In the genomic region with DNA sequence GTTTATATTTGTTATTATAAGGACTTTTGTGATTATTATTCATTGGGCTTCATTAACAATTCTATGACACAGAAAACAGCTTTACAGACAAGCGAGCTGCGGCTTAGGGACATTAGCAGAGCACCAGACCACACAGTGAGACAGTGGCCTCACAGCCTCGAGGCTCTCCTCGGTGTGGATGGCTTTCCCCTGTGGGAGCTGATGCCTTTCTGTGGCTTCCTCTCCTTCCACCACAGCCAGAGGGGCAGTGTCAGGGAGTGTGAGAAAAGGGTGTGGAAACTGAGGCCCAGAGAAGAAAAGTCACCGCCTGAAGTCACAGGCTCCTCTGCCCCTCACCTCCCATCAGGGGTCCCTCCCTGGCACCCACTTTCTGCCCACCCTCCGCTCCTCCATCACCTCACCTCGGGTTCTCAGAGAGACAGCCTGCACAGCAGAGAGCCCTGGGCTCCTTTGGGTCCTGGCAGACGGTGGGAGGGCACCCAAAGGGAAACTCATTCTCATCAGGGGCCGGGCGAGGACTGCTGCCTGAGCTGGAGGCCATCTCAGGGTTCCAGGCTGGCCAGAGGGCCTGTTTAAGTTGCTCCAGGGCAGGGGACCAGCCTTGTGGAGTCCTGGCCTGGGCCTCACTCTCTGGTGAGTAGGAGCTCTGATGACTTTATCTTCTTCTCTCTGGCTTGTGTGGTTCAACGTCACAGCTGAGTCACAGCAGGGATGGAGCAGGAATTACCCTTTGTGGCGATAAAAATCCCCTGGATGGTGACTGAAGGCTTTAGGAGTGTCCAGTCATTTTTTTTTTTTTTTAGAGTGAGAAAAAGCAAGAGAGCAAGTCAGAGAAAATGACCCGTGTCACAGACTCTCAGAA, we compare ENCODE assay signal across 7 cellular contexts. TPM values are rescaled to one million over a fixed set of nuclear protein-coding genes. Genes with fewer than 3 reads are reported as not detected.
DNase-seq lines count a peak whose midpoint lies in the region; ATAC-seq, FAIRE-seq and TF ChIP-seq lines count a peak whose summit lies in the region.

No MANE protein-coding gene starts in this region.

- peaks cover 77% of the 10 kb centered on the region for H3K4me1 Mint-ChIP-seq in activated CD4-positive, alpha-beta T cell treated with anti-CD3 and anti-CD28 coated beads, Interleukin-2, amount 10 ng/mL, durations not matched to agents 24 days and 14 days

- peak overlapping the region in 1 of 2 experiments; percentile 7; a peak in 2 of 4 replicates for H3K4me2 ChIP-seq in H1 (ENCODE audit: insufficient read depth in 1 of 2, low read depth in 2 of 2, low read length in 2 of 2)

- no peak overlapping the region; the same call in 1 of the 2 replicates for H4K8ac ChIP-seq in H1 (ENCODE audit: extremely low read depth, insufficient read depth, low read length)

- H4K5ac ChIP-seq in H1 (ENCODE audit: insufficient read length, low read depth, low read length) = peak overlapping the region; percentile 10

- no peak overlapping the region for H3K56ac ChIP-seq in H1 (replicated peaks; ENCODE audit: insufficient read length, low read depth, low read length)

- 70% methylated on average over 13 of the region's 13 CpGs; no CpG with 5 or more reads in 1 of the 2 experiments for WGBS in H1 (ENCODE audit: extremely low coverage in 1 of 2, insufficient coverage in 1 of 2, insufficient read length in 1 of 2, insufficient replicate concordance in 2 of 2, low coverage in 1 of 2, low lambda C conversion rate in 2 of 2, missing lambda C conversion rate in 1 of 2), 2 experiments
- WGBS in sigmoid colon, 2 donors = 64 to 73% methylated on average over 13 of the region's 13 CpGs

- H3K36me3 ChIP-seq in H1 (ENCODE audit: control insufficient read depth in 2 of 4, insufficient read depth in 4 of 4, low read length in 3 of 4) (no peaks in the 10 kb centered on the region; a peak in 1 of 8 replicates), sigmoid colon (no peaks in the 10 kb centered on the region)

- H3K9me3 Mint-ChIP-seq in activated CD4-positive, alpha-beta T cell treated with anti-CD3 and anti-CD28 coated beads, Interleukin-2, amount 10 ng/mL, durations not matched to agents 24 days and 14 days = no peaks in the 10 kb centered on the region

- H3K27ac ChIP-seq in H1 (ENCODE audit: low read depth, low read length) = no peak overlapping the region
- H3K27ac ChIP-seq in sigmoid colon = peak overlapping the region; percentile 18 to 95 (median 30)

- no peak for TF ChIP-seq EP300 in H1 (IDR thresholded peaks at IDR 0.05; ENCODE audit: borderline replicate concordance in 1 of 2, low read depth in 2 of 2, low read length in 2 of 2)
- TF ChIP-seq EP300 in sigmoid colon (IDR thresholded peaks at IDR 0.05) = no peak

- H2BK12ac ChIP-seq in H1 (ENCODE audit: low read depth, low read length) = peak overlapping the region; percentile 70; the same call in 1 of the 2 replicates

- peaks cover 53% of the 10 kb centered on the region for H3K36me3 Mint-ChIP-seq in activated CD4-positive, alpha-beta T cell treated with anti-CD3 and anti-CD28 coated beads, Interleukin-2, amount 10 ng/mL, durations not matched to agents 24 days and 14 days (ENCODE audit: low read depth)

- no peak overlapping the region for H2BK5ac ChIP-seq in H1 (ENCODE audit: low read depth, low read length)

- no peak for FAIRE-seq in H1 (lab: Jason Lieb, UNC)

- H3K27ac Mint-ChIP-seq in activated CD4-positive, alpha-beta T cell treated with anti-CD3 and anti-CD28 coated beads, Interleukin-2, amount 10 ng/mL, durations not matched to agents 24 days and 14 days = peak overlapping the region; percentile 96

- no peaks in the 10 kb centered on the region for H4K20me1 ChIP-seq in H1 (replicated peaks in 1 of 2; ENCODE audit: control insufficient read depth in 1 of 2, insufficient read depth in 2 of 2, low read length in 2 of 2)

- POLR2A ChIA-PET in H1 (lab: Charles Lee; ENCODE audit: partially characterized antibody) = interaction anchor here (1.0 to 2.0 kb wide), 3 partner anchors 8 to 13 kb away, joined by 3 to 7 read pairs (median 3); no protein-coding TSS in a partner anchor

- H3K4me3 Mint-ChIP-seq in activated CD4-positive, alpha-beta T cell treated with anti-CD3 and anti-CD28 coated beads, Interleukin-2, amount 10 ng/mL, durations not matched to agents 24 days and 14 days = peak overlapping the region; percentile 93

- H3K4me3 ChIP-seq in H1 (ENCODE audit: extremely low read depth in 1 of 4, insufficient read depth in 2 of 4, low read depth in 3 of 4, low read length in 4 of 4) (no peak overlapping the region), sigmoid colon (no peak overlapping the region)

- peak; percentile 92 for DNase-seq in activated CD4-positive, alpha-beta T cell treated with anti-CD3 and anti-CD28 coated beads, Interleukin-2, amount 10 ng/mL, durations not matched to agents 24 days and 14 days
- no peak for DNase-seq in H1 (ENCODE audit: low read depth in 1 of 2, low spot score in 2 of 2)
- DNase-seq in sigmoid colon = peak; percentile 57
- DNase-seq in NCI-H2171 (lab: John Stamatoyannopoulos, UW) = no peak
- DNase-seq in NCI-H2029 (lab: John Stamatoyannopoulos, UW) = no peak

- no peaks in the 10 kb centered on the region for H3K79me2 ChIP-seq in H1 (ENCODE audit: control insufficient read depth in 1 of 2, insufficient read depth in 2 of 2, low read length in 2 of 2)

- TF ChIP-seq RAD21 in H1 (IDR thresholded peaks at IDR 0.05 in 1 of 2, conservative IDR thresholded peaks at IDR 0.05 in 1 of 2; ENCODE audit: low read depth in 2 of 2, low read length in 2 of 2) = no peak

- peak overlapping the region; percentile 57 for H4K91ac ChIP-seq in H1 (replicated peaks; ENCODE audit: insufficient read length, low read length)

- H3K4ac ChIP-seq in H1 (replicated peaks; ENCODE audit: insufficient read length, low read depth, low read length) = no peak overlapping the region

- TF ChIP-seq POLR2A in GM19099 (IDR thresholded peaks at IDR 0.05; ENCODE audit: extremely low read depth, insufficient read length, low read depth) (peak; percentile 98), H1 (IDR thresholded peaks at IDR 0.05; ENCODE audit: control extremely low read depth in 1 of 2, low read depth in 2 of 2, low read length in 2 of 2) (no peak), sigmoid colon (IDR thresholded peaks at IDR 0.05) (no peak)

- no peak overlapping the region; a peak in 1 of 7 replicates for H3K9ac ChIP-seq in H1 (replicated peaks in 1 of 4; ENCODE audit: extremely low read depth in 1 of 4, low read depth in 3 of 4, low read length in 3 of 4)

- H3K23me2 ChIP-seq in H1 (ENCODE audit: low read depth, low read length) = peaks cover 3% of the 10 kb centered on the region; the same call in 1 of the 2 replicates

- no peak overlapping the region for H3K23ac ChIP-seq in H1 (ENCODE audit: insufficient read length)

- peak overlapping the region; percentile 66 for H3K18ac ChIP-seq in H1 (ENCODE audit: extremely low read depth, low read length)

- peak overlapping the region; percentile 1; the same call in 1 of the 2 replicates for H2BK20ac ChIP-seq in H1 (ENCODE audit: low read length)

- no peaks in the 10 kb centered on the region for H3K27me3 Mint-ChIP-seq in activated CD4-positive, alpha-beta T cell treated with anti-CD3 and anti-CD28 coated beads, Interleukin-2, amount 10 ng/mL, durations not matched to agents 24 days and 14 days

- H3K4me1 ChIP-seq in H1 (replicated peaks in 1 of 4; ENCODE audit: control insufficient read depth in 3 of 4, insufficient read depth in 4 of 4, low read length in 3 of 4) (peaks cover 0 to 23% (median 14%) of the 10 kb centered on the region in 4 experiments; a peak in 6 of 7 replicates), sigmoid colon (peaks cover 0 to 23% (median 8%) of the 10 kb centered on the region in 4 donors)

- TF ChIP-seq CTCF in H1 (IDR thresholded peaks at IDR 0.05; ENCODE audit: control extremely low read depth in 1 of 3, insufficient read depth in 1 of 3, low read depth in 1 of 3, low read length in 3 of 3) = no peak
- TF ChIP-seq CTCF in sigmoid colon (IDR thresholded peaks at IDR 0.05) = no peak

- H3K27me3 ChIP-seq in H1 (replicated peaks in 1 of 4; ENCODE audit: control insufficient read depth in 3 of 4, extremely low read depth in 1 of 4, insufficient read depth in 3 of 4, low read length in 3 of 4) (peaks cover 0 to 6% (median 2%) of the 10 kb centered on the region in 4 experiments; a peak in 1 of 7 replicates), sigmoid colon (no peaks in the 10 kb centered on the region)

- no peaks in the 10 kb centered on the region for H3K79me1 ChIP-seq in H1 (ENCODE audit: low read depth, low read length)

- intact Hi-C loops in activated CD4-positive, alpha-beta T cell treated with anti-CD3 and anti-CD28 coated beads, Interleukin-2, amount 10 ng/mL, durations not matched to agents 24 days and 14 days (cut with micrococcal nuclease) = loop anchor here (1.0 to 2.0 kb wide), 10 partner anchors 9 to 275 kb away; partner anchors contain the start of genes CNTRL and RAB14
- intact Hi-C loops in sigmoid colon (cut with DNase I) = no loop called here

- H2AK5ac ChIP-seq in H1 (ENCODE audit: low read depth, low read length) = no peak overlapping the region

- H2BK15ac ChIP-seq in H1 (ENCODE audit: low read length) = no peak overlapping the region

- no peaks in the 10 kb centered on the region for H3K9me3 ChIP-seq in H1 (ENCODE audit: insufficient read depth in 2 of 2, low read depth in 1 of 2, low read length in 1 of 2)
- H3K9me3 ChIP-seq in sigmoid colon = no peaks in the 10 kb centered on the region

- CTCF ChIA-PET in H1 (lab: Charles Lee; ENCODE audit: partially characterized antibody) = interaction anchor here (0.6 to 3.4 kb wide), 7 partner anchors 9 to 170 kb away, joined by 3 to 16 read pairs (median 4); no protein-coding TSS in a partner anchor

- no peak overlapping the region for H3K14ac ChIP-seq in H1 (ENCODE audit: insufficient read length)

- ATAC-seq in HG03354 (IDR thresholded peaks at IDR 0.05; ENCODE audit: poor library complexity, severe bottlenecking, unreplicated experiment) = peak; percentile 44

- H2AFZ ChIP-seq in H1 (ENCODE audit: low read length) = no peak overlapping the region

- no peak overlapping the region for H2BK120ac ChIP-seq in H1 (replicated peaks; ENCODE audit: low read depth, low read length)

RNA-seq across cellular contexts. Expression of gene TRAF1, which starts 0.8 kb away (rescaled TPM):
- total RNA-seq in activated CD4-positive, alpha-beta T cell treated with anti-CD3 and anti-CD28 coated beads, Interleukin-2, amount 10 ng/mL, durations not matched to agents 24 days and 14 days = 164 and 166 TPM in 2 replicates
- 1.5 and 1.6 TPM in 2 replicates for total RNA-seq in H1 (2021; fragmentation: NEBNext Ultra II Directional; extraction: Animal tissue kit (Norgen Biotek cat#: 25700))
- polyA plus RNA-seq in H1 (2011; rRNA removed) = 3.1 and 3.2 TPM in 2 replicates
- 4.9 TPM for polyA plus RNA-seq in H1 (2011; cell fraction: cytosol; rRNA removed)
- polyA plus RNA-seq in H1 (2011; cell fraction: nucleus; rRNA removed) = 7.4 TPM
- polyA plus RNA-seq in H1 (2012, experiment 1 of 2) = 1.8 to 3.0 TPM (median 2.2 TPM) in 4 replicates
- 0.80 TPM for polyA plus RNA-seq in H1 (2012, experiment 2 of 2)
- polyA plus RNA-seq in H1 (2013, experiment 1 of 2) = 1.2 TPM
- 1.1 TPM for polyA plus RNA-seq in H1 (2013, experiment 2 of 2)
- polyA minus RNA-seq in H1 (2011; rRNA and poly(A)+ RNA removed) = 4.5 and 4.6 TPM in 2 replicates
- 1.6 TPM for polyA minus RNA-seq in H1 (2011; cell fraction: cytosol; rRNA and poly(A)+ RNA removed)
- 6.9 TPM for polyA minus RNA-seq in H1 (2011; cell fraction: nucleus; rRNA and poly(A)+ RNA removed)
- total RNA-seq in sigmoid colon = 1 to 10 TPM; 4.4 to 8.0 (median 5.0) TPM
- polyA plus RNA-seq in sigmoid colon = 10 to 100 TPM in 1 of 3 donors, under 1 TPM in 2; 0.46 to 10.0 (median 0.60) TPM

RNA-seq across cellular contexts. Expression of gene PHF19, which starts 48.8 kb away (rescaled TPM):
- 132 and 144 TPM in 2 replicates for total RNA-seq in activated CD4-positive, alpha-beta T cell treated with anti-CD3 and anti-CD28 coated beads, Interleukin-2, amount 10 ng/mL, durations not matched to agents 24 days and 14 days
- 30.2 and 31.8 TPM in 2 replicates for total RNA-seq in H1 (2021; fragmentation: NEBNext Ultra II Directional; extraction: Animal tissue kit (Norgen Biotek cat#: 25700))
- polyA plus RNA-seq in H1 (2011; rRNA removed) = 28.2 and 31.0 TPM in 2 replicates
- 25.8 TPM for polyA plus RNA-seq in H1 (2011; cell fraction: cytosol; rRNA removed)
- 48.1 TPM for polyA plus RNA-seq in H1 (2011; cell fraction: nucleus; rRNA removed)
- polyA plus RNA-seq in H1 (2012, experiment 1 of 2) = 26.2 to 35.4 TPM (median 31.5 TPM) in 4 replicates
- polyA plus RNA-seq in H1 (2012, experiment 2 of 2) = 29.9 TPM
- polyA plus RNA-seq in H1 (2013, experiment 1 of 2) = 24.5 TPM
- 23.1 TPM for polyA plus RNA-seq in H1 (2013, experiment 2 of 2)
- polyA minus RNA-seq in H1 (2011; rRNA and poly(A)+ RNA removed) = 26.6 and 43.7 TPM in 2 replicates
- polyA minus RNA-seq in H1 (2011; cell fraction: cytosol; rRNA and poly(A)+ RNA removed) = 16.2 TPM
- polyA minus RNA-seq in H1 (2011; cell fraction: nucleus; rRNA and poly(A)+ RNA removed) = 28.2 TPM
- total RNA-seq in sigmoid colon = 10 to 100 TPM; 22.5 to 32.7 (median 31.6) TPM
- 10 to 100 TPM; 10.2 to 38.2 (median 10.6) TPM for polyA plus RNA-seq in sigmoid colon

Comparison
In these comparisons a context has a peak if more than half of its experiments do, and no peak if none do; other contexts are left out.
1. DNase-seq: peak in activated CD4-positive, alpha-beta T cell treated with anti-CD3 and anti-CD28 coated beads, Interleukin-2, amount 10 ng/mL, durations not matched to agents 24 days and 14 days (single experiment) and sigmoid colon (single experiment); none in H1 (0 of 2), NCI-H2171 (single experiment) and NCI-H2029 (single experiment).
2. RNA of gene TRAF1, which starts 0.8 kb away (total RNA-seq): 164 to 166 TPM in activated CD4-positive, alpha-beta T cell treated with anti-CD3 and anti-CD28 coated beads, Interleukin-2, amount 10 ng/mL, durations not matched to agents 24 days and 14 days; 4.4 to 8.0 TPM in sigmoid colon and 1.5 to 1.6 TPM in H1; every median in the first group is over 10 times any median in the second.